10 cellular contexts compared by ENCODE assay signal in genomic region chr13:51645154-51645650, GRCh38.
DNase-seq lines count a peak whose midpoint lies in the region; ATAC-seq, FAIRE-seq and TF ChIP-seq lines count a peak whose summit lies in the region.
"Had no signal": no experiment of that assay in that cellular context is flagged by ENCODE, and none has a peak within 500 bp of the region (broad histone marks: within the 10 kb centered on the region; RNA-seq: fewer than 3 reads in every experiment).

No MANE protein-coding gene starts in this region.

- peaks cover 43% of the 10 kb centered on the region for H3K4me1 Mint-ChIP-seq in nephron progenitor cell

- peaks cover 10% of the 10 kb centered on the region for H3K36me3 Mint-ChIP-seq in nephron progenitor cell (ENCODE audit: low read depth)

- no peak overlapping the region for H3K9ac ChIP-seq in duodenal mucosa (ENCODE audit: low read depth in 1 of 2, low read length in 2 of 2)

- TF ChIP-seq POLR2A in A549 (IDR thresholded peaks at IDR 0.05; ENCODE audit: low read length), result no peak

- TF ChIP-seq EP300 in A549 (IDR thresholded peaks at IDR 0.05), result no peak

- FAIRE-seq in A549 (lab: Jason Lieb, UNC), result no peak
- FAIRE-seq: colon, GM18507 had no signal

- TF ChIP-seq CTCF in A549 (IDR thresholded peaks at IDR 0.05) (no peak), GM20000 (IDR thresholded peaks at IDR 0.05; ENCODE audit: extremely low read depth, missing control alignments) (no peak), RWPE1 (conservative IDR thresholded peaks at IDR 0.05; ENCODE audit: low read depth) (no peak), nephron progenitor cell (IDR thresholded peaks at IDR 0.05) (no peak)

- WGBS in A549 (ENCODE audit: missing lambda C conversion rate), result 45% methylated on average over 4 of the region's 4 CpGs

- H3K9me3 ChIP-seq in A549 (no peaks in the 10 kb centered on the region), duodenal mucosa (ENCODE audit: control insufficient read depth in 1 of 2, low read length in 2 of 2) (no peaks in the 10 kb centered on the region)

- CTCF ChIA-PET in A549 (lab: Yijun Ruan, JAX) (interaction anchor here (0.8 to 1.9 kb wide), 4 partner anchors 60 to 206 kb away, joined by 3 to 7 read pairs (median 4); no protein-coding TSS in a partner anchor), RWPE1 (lab: Yijun Ruan, JAX) (interaction anchor here (0.6 to 0.7 kb wide), 3 partner anchors 19 to 60 kb away, joined by 3 to 4 read pairs (median 3); no protein-coding TSS in a partner anchor)

- H3K27me3 ChIP-seq in duodenal mucosa (ENCODE audit: control insufficient read depth in 1 of 2, insufficient read depth in 2 of 2, low read length in 2 of 2), result no peaks in the 10 kb centered on the region

- peaks cover 4% of the 10 kb centered on the region for H3K9me3 Mint-ChIP-seq in nephron progenitor cell

- DNase-seq in A549 (ENCODE audit: low read depth in 1 of 2, low spot score in 1 of 2), result peak in 1 of 2 experiments; percentile 43
- peak; percentile 33 for DNase-seq in GM20000 (ENCODE audit: low spot score)
- peak; percentile 70 for DNase-seq in RWPE1 (ENCODE audit: low spot score)
- no peak for DNase-seq in nephron progenitor cell
- no peak for DNase-seq in stimulated activated CD4-positive, alpha-beta T cell treated with anti-CD3 and anti-CD28 coated beads, Interleukin-4, amount 100 ng/mL, for 24 hours
- no peak for DNase-seq in occipital lobe (lab: John Stamatoyannopoulos, UW)

- ATAC-seq in A549 (peak; percentile 16 to 27; a peak in 3 of 6 replicates), HG03039 (IDR thresholded peaks at IDR 0.05; ENCODE audit: unreplicated experiment) (no peak)

- H3K4me3 ChIP-seq in A549, result no peak overlapping the region
- H3K4me3 ChIP-seq in duodenal mucosa (ENCODE audit: low read depth in 1 of 2, low read length in 2 of 2), result no peak overlapping the region

- peak overlapping the region; percentile 63 for H3K4me3 Mint-ChIP-seq in nephron progenitor cell

- TF ChIP-seq RAD21 in A549 (conservative IDR thresholded peaks at IDR 0.05 in 1 of 2, IDR thresholded peaks at IDR 0.05 in 1 of 2), result no peak

- peak overlapping the region; percentile 88 for H3K27ac Mint-ChIP-seq in nephron progenitor cell

- peak overlapping the region; percentile 81 to 93 for H3K27ac ChIP-seq in A549
- H3K27ac ChIP-seq in RWPE1, result no peak overlapping the region
- peak overlapping the region; percentile 18 for H3K27ac ChIP-seq in duodenal mucosa (ENCODE audit: low read depth, low read length)

- H3K27me3 Mint-ChIP-seq in nephron progenitor cell (ENCODE audit: low read depth, poor library complexity), result no peaks in the 10 kb centered on the region

- POLR2A ChIA-PET in A549 (lab: Yijun Ruan, JAX) (interaction anchor here (1.0 to 2.3 kb wide), 2 partner anchors 192 to 193 kb away, joined by 3 to 18 read pairs; partner anchors contain the start of gene INTS6), RWPE1 (lab: Yijun Ruan, JAX; ENCODE audit: low non-redundant PET) (no interaction called here)

- H3K4me2 ChIP-seq in A549, result peak overlapping the region; percentile 75

- H3K36me3 ChIP-seq in duodenal mucosa (ENCODE audit: control insufficient read depth in 1 of 2, insufficient read depth in 2 of 2, low read length in 2 of 2), result no peaks in the 10 kb centered on the region

- H3K4me1 ChIP-seq in A549, result peaks cover 48% of the 10 kb centered on the region
- H3K4me1 ChIP-seq in duodenal mucosa (ENCODE audit: control insufficient read depth in 1 of 2, insufficient read depth in 2 of 2, low read length in 2 of 2), result peaks cover 13 to 16% of the 10 kb centered on the region in 2 donors

TF ChIP-seq in A549, 52 proteins besides CTCF, POLR2A, EP300 and RAD21:
- TF ChIP-seq CEBPB (IDR thresholded peaks at IDR 0.05), result peak in 1 of 2 experiments; percentile 26; a peak in 1 of 4 replicates
- no peak for TF ChIP-seq HES2 (IDR thresholded peaks at IDR 0.05)

Comparison
In these comparisons a context has a peak if more than half of its experiments do, and no peak if none do; other contexts are left out.
1. DNase-seq: peak in GM20000 (single experiment) and RWPE1 (single experiment); none in nephron progenitor cell (single experiment), stimulated activated CD4-positive, alpha-beta T cell treated with anti-CD3 and anti-CD28 coated beads, Interleukin-4, amount 100 ng/mL, for 24 hours (single experiment) and occipital lobe (single experiment).